In the genomic region with DNA sequence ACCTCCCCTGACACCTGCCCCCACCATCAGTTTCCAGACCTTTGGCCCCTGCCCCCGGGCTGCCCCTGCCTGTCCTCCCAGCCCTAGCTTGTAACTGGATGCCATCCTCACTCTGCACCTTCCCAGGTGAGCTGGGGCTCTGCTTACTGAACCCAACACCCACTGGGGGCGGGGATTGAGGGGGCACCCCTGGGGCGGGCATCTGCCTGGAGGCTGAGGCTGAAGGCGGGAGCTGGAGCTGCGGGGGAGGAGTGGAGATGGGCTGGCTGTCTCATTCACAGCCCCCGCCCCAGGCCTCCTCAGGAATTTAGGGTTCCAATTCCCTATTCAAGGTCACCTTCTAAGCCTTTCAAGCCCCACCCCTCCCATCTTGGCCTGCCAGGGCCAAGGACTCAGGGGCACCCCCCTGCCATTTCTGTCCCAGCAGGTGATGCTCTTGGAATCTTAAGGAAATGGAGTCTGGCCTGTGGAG, we compare ENCODE assay signal across 28 cellular contexts. TPM values are rescaled to one million over a fixed set of nuclear protein-coding genes. Genes with fewer than 3 reads are reported as not detected.
A peak's percentile ranks its signal among the peaks of the same experiment; 100 is the strongest.
DNase-seq lines count a peak whose midpoint lies in the region; ATAC-seq, FAIRE-seq and TF ChIP-seq lines count a peak whose summit lies in the region.
"Had no signal": no experiment of that assay in that cellular context is flagged by ENCODE, and none has a peak within 500 bp of the region (broad histone marks: within the 10 kb centered on the region; RNA-seq: fewer than 3 reads in every experiment).

No MANE protein-coding gene starts in this region.

- intact Hi-C loops in Right ventricle myocardium inferior (cut with DNase I) = loop anchor here (5.0 kb wide), 1 partner anchor 35 kb away; no protein-coding TSS in a partner anchor

- H3F3A ChIP-seq in neural progenitor cell (ENCODE audit: low read depth) = peaks cover 58% of the 10 kb centered on the region

- H3K27me3 ChIP-seq in cardiac muscle cell (no peaks in the 10 kb centered on the region), neural progenitor cell (no peaks in the 10 kb centered on the region)
- H3K27me3 ChIP-seq: MG63, testis had no signal

- peaks cover 49% of the 10 kb centered on the region for H3K4me1 Mint-ChIP-seq in neural progenitor cell
- peaks cover 1% of the 10 kb centered on the region for H3K4me1 Mint-ChIP-seq in activated T-cell treated with anti-CD3 and anti-CD28 coated beads, Interleukin-2, amount 50 U/mL, for 24 hours (ENCODE audit: low read depth)
- H3K4me1 Mint-ChIP-seq: stimulated activated effector memory CD8-positive, alpha-beta T cell treated with anti-CD3 and anti-CD28 coated beads, Interleukin-12 subunit alpha, Interleukin-12 subunit beta, amount 100 ng/mL, for 72 hours had no signal

- peaks cover 44% of the 10 kb centered on the region for H3K4me1 ChIP-seq in cardiac muscle cell (ENCODE audit: low read depth)
- peaks cover 52% of the 10 kb centered on the region for H3K4me1 ChIP-seq in neural progenitor cell
- H3K4me1 ChIP-seq: testis had no signal

- peak overlapping the region; percentile 67 for H3K27ac ChIP-seq in cardiac muscle cell
- H3K27ac ChIP-seq in neural progenitor cell = no peak overlapping the region
- H3K27ac ChIP-seq: 22Rv1, epithelial cell of prostate, testis had no signal

- no peaks in the 10 kb centered on the region for H3K9me3 ChIP-seq in cardiac muscle cell (ENCODE audit: low read depth)
- H3K9me3 ChIP-seq in neural progenitor cell (ENCODE audit: low read depth) = no peaks in the 10 kb centered on the region
- H3K9me3 ChIP-seq: Caco-2, MG63, testis had no signal

- DNase-seq in cardiac muscle cell (ENCODE audit: low read depth in 1 of 2, low spot score in 1 of 2) = no peak
- DNase-seq in Right ventricle myocardium inferior (ENCODE audit: missing footprints) = no peak
- DNase-seq in iPS DF 4.7 (ENCODE audit: extremely low read depth, low spot score) = peak; percentile 94
- DNase-seq in neural progenitor cell (ENCODE audit: low spot score) = no peak
- DNase-seq in urothelium cell line (ENCODE audit: low spot score) = no peak
- no peak for DNase-seq in GDM1 (lab: John Stamatoyannopoulos, UW)
- DNase-seq in activated T-cell treated with anti-CD3 and anti-CD28 coated beads, Interleukin-2, amount 50 U/mL, for 24 hours = no peak
- DNase-seq in C1 segment of cervical spinal cord (lab: John Stamatoyannopoulos, UW) = no peak
- DNase-seq: activated CD8-positive, alpha-beta T cell treated with anti-CD3 and anti-CD28 coated beads, Interleukin-2, amount 10 ng/mL, durations not matched to agents 7 days and 5 days; activated naive CD4-positive, alpha-beta T cell treated with Interleukin-2 at 50 U/mL for 16 hours; activated T-cell treated with anti-CD3 and anti-CD28 coated beads, Interleukin-2, amount 50 U/mL, for 4 hours; amniotic stem cell; Caco-2; foreskin melanocyte; MG63; NCI-H1436; NCI-H524 treated with DMSO at 0.1 percent for 48 hours; occipital lobe; RPMI8226; testis had no signal

- H2AFZ ChIP-seq in neural progenitor cell (replicated peaks) = peak overlapping the region; percentile 96

- H3K79me2 ChIP-seq in neural progenitor cell (ENCODE audit: low read depth) = no peaks in the 10 kb centered on the region

- no peaks in the 10 kb centered on the region for H3K9me3 Mint-ChIP-seq in neural progenitor cell
- no peaks in the 10 kb centered on the region for H3K9me3 Mint-ChIP-seq in activated T-cell treated with anti-CD3 and anti-CD28 coated beads, Interleukin-2, amount 50 U/mL, for 24 hours
- H3K9me3 Mint-ChIP-seq: activated T-cell treated with anti-CD3 and anti-CD28 coated beads, Interleukin-2, amount 50 U/mL, for 4 hours; stimulated activated effector memory CD8-positive, alpha-beta T cell treated with anti-CD3 and anti-CD28 coated beads, Interleukin-12 subunit alpha, Interleukin-12 subunit beta, amount 100 ng/mL, for 72 hours had no signal

- H3K4me3 Mint-ChIP-seq in neural progenitor cell = no peak overlapping the region
- no peak overlapping the region for H3K4me3 Mint-ChIP-seq in activated T-cell treated with anti-CD3 and anti-CD28 coated beads, Interleukin-2, amount 50 U/mL, for 24 hours
- H3K4me3 Mint-ChIP-seq: activated CD8-positive, alpha-beta T cell treated with anti-CD3 and anti-CD28 coated beads, Interleukin-2, amount 10 ng/mL, durations not matched to agents 7 days and 5 days; activated T-cell treated with anti-CD3 and anti-CD28 coated beads, Interleukin-2, amount 50 U/mL, for 4 hours; B cell; stimulated activated effector memory CD8-positive, alpha-beta T cell treated with anti-CD3 and anti-CD28 coated beads, Interleukin-12 subunit alpha, Interleukin-12 subunit beta, amount 100 ng/mL, for 72 hours had no signal

- H4K20me1 ChIP-seq in neural progenitor cell (ENCODE audit: low read depth) = no peaks in the 10 kb centered on the region

- H3K27ac Mint-ChIP-seq in neural progenitor cell = no peak overlapping the region
- H3K27ac Mint-ChIP-seq in activated T-cell treated with anti-CD3 and anti-CD28 coated beads, Interleukin-2, amount 50 U/mL, for 24 hours = no peak overlapping the region
- H3K27ac Mint-ChIP-seq: activated CD8-positive, alpha-beta T cell treated with anti-CD3 and anti-CD28 coated beads, Interleukin-2, amount 10 ng/mL, durations not matched to agents 7 days and 5 days; B cell; stimulated activated effector memory CD8-positive, alpha-beta T cell treated with anti-CD3 and anti-CD28 coated beads, Interleukin-12 subunit alpha, Interleukin-12 subunit beta, amount 100 ng/mL, for 72 hours had no signal

- no peak for ATAC-seq in Right ventricle myocardium inferior
- ATAC-seq: activated CD4-positive, CD25-positive, alpha-beta regulatory T cell treated with anti-CD3 and anti-CD28 coated beads, Interleukin-2, amount 50 U/mL, for 24 hours; activated CD8-positive, alpha-beta T cell treated with anti-CD3 and anti-CD28 coated beads, Interleukin-2, amount 10 ng/mL, durations not matched to agents 7 days and 5 days; activated T-cell treated with anti-CD3 and anti-CD28 coated beads, Interleukin-2, amount 50 U/mL, for 4 hours; SK-N-SH treated with all-trans-retinoic acid at 6 μM for 48 hours; stimulated activated effector memory CD8-positive, alpha-beta T cell treated with anti-CD3 and anti-CD28 coated beads, Interleukin-12 subunit alpha, Interleukin-12 subunit beta, amount 100 ng/mL, for 72 hours had no signal

- TF ChIP-seq CTCF in cardiac muscle cell (IDR thresholded peaks at IDR 0.05; ENCODE audit: low read depth, low read length) (no peak), neural progenitor cell (IDR thresholded peaks at IDR 0.05) (no peak)

- no peak for FAIRE-seq in urothelium cell line (lab: Jason Lieb, UNC)

- H3K27me3 Mint-ChIP-seq in neural progenitor cell (ENCODE audit: insufficient read depth, low read depth) = peaks cover 13% of the 10 kb centered on the region
- peaks cover 5% of the 10 kb centered on the region for H3K27me3 Mint-ChIP-seq in activated T-cell treated with anti-CD3 and anti-CD28 coated beads, Interleukin-2, amount 50 U/mL, for 24 hours
- H3K27me3 Mint-ChIP-seq: B cell had no signal

- no peak overlapping the region for H3K9ac ChIP-seq in neural progenitor cell

- H3K4me2 ChIP-seq in neural progenitor cell = peak overlapping the region; percentile 37

- H3K36me3 Mint-ChIP-seq in neural progenitor cell = no peaks in the 10 kb centered on the region
- H3K36me3 Mint-ChIP-seq in activated T-cell treated with anti-CD3 and anti-CD28 coated beads, Interleukin-2, amount 50 U/mL, for 24 hours (ENCODE audit: low read depth) = no peaks in the 10 kb centered on the region
- H3K36me3 Mint-ChIP-seq: stimulated activated effector memory CD8-positive, alpha-beta T cell treated with anti-CD3 and anti-CD28 coated beads, Interleukin-12 subunit alpha, Interleukin-12 subunit beta, amount 100 ng/mL, for 72 hours had no signal

- H3K36me3 ChIP-seq in cardiac muscle cell (no peaks in the 10 kb centered on the region), neural progenitor cell (no peaks in the 10 kb centered on the region)
- H3K36me3 ChIP-seq: MG63 had no signal

- H3K4me3 ChIP-seq in cardiac muscle cell = no peak overlapping the region
- H3K4me3 ChIP-seq in neural progenitor cell = no peak overlapping the region
- H3K4me3 ChIP-seq: lung, MG63, testis had no signal

RNA-seq across cellular contexts. Expression of gene PIF1, which starts 17.7 kb away (rescaled TPM):
- total RNA-seq in cardiac muscle cell (3.5 and 70.9 TPM in 2 replicates), Right ventricle myocardium inferior (0.73 TPM), neural progenitor cell (ENCODE audit: low replicate concordance) (50.8 and 111 TPM in 2 replicates)
- polyA plus RNA-seq in cardiac muscle cell = 7.4 and 49.0 TPM in 2 replicates

RNA-seq across cellular contexts. Expression of gene RBPMS2, which starts 32.4 kb away (rescaled TPM):
- total RNA-seq in cardiac muscle cell (18.4 and 35.4 TPM in 2 replicates), Right ventricle myocardium inferior (255 TPM), neural progenitor cell (ENCODE audit: low replicate concordance) (0.15 and 1.8 TPM in 2 replicates)
- 213 and 223 TPM in 2 replicates for polyA plus RNA-seq in cardiac muscle cell
- total RNA-seq: activated CD8-positive, alpha-beta T cell treated with anti-CD3 and anti-CD28 coated beads, Interleukin-2, amount 10 ng/mL, durations not matched to agents 7 days and 5 days; myocyte; occipital lobe had no signal

RNA-seq across cellular contexts. Expression of gene PLEKHO2, which starts 33.9 kb away (rescaled TPM):
- 7.6 and 9.3 TPM in 2 replicates for total RNA-seq in cardiac muscle cell
- polyA plus RNA-seq in cardiac muscle cell = 9.4 and 11.3 TPM in 2 replicates
- total RNA-seq in Right ventricle myocardium inferior = 10.4 TPM
- total RNA-seq in neural progenitor cell (ENCODE audit: low replicate concordance) = 7.7 and 15.7 TPM in 2 replicates
